In genomic region chr2:8817219-8817618, GRCh38 we compare ENCODE assay signal across 20 cellular contexts. TPM values are rescaled to one million over a fixed set of nuclear protein-coding genes. Genes with fewer than 3 reads are reported as not detected.
A peak's percentile ranks its signal among the peaks of the same experiment; 100 is the strongest.
DNase-seq lines count a peak whose midpoint lies in the region; ATAC-seq, FAIRE-seq and TF ChIP-seq lines count a peak whose summit lies in the region.
"Had no signal": no experiment of that assay in that cellular context is flagged by ENCODE, and none has a peak within 500 bp of the region (broad histone marks: within the 10 kb centered on the region; RNA-seq: fewer than 3 reads in every experiment).

No MANE protein-coding gene starts in this region.

- H3K9me3 ChIP-seq in HepG2 (ENCODE audit: low read length), result no peaks in the 10 kb centered on the region
- H3K9me3 ChIP-seq in right lobe of liver, result no peaks in the 10 kb centered on the region
- no peaks in the 10 kb centered on the region for H3K9me3 ChIP-seq in K562 (replicated peaks; ENCODE audit: control insufficient read depth, insufficient read depth, low read depth, low read length)
- no peaks in the 10 kb centered on the region for H3K9me3 ChIP-seq in pancreas
- H3K9me3 ChIP-seq: BE2C, HAP-1 had no signal

- CTCF ChIA-PET in HepG2 (lab: Yijun Ruan, JAX; ENCODE audit: low intra/inter-chr PET ratio, low total read pairs), result no interaction called here
- CTCF ChIA-PET in K562 (lab: Yijun Ruan, JAX; ENCODE audit: low intra/inter-chr PET ratio), result no interaction called here
- CTCF ChIA-PET in activated CD4-positive, alpha-beta memory T cell treated with anti-CD3 and anti-CD28 coated beads for 36 hours (lab: Charles Lee), result no interaction called here

- no peak overlapping the region for H3K4me3 Mint-ChIP-seq in activated CD4-positive, alpha-beta memory T cell treated with anti-CD3 and anti-CD28 coated beads for 36 hours
- H3K4me3 Mint-ChIP-seq: CD4-positive, CD25-positive, alpha-beta regulatory T cell; CD8-positive, alpha-beta memory T cell had no signal

- no peak overlapping the region for H3K27ac Mint-ChIP-seq in activated CD4-positive, alpha-beta memory T cell treated with anti-CD3 and anti-CD28 coated beads for 36 hours
- H3K27ac Mint-ChIP-seq: CD4-positive, CD25-positive, alpha-beta regulatory T cell; CD8-positive, alpha-beta memory T cell had no signal

- TF ChIP-seq RAD21 in HepG2 (CRISPR knock-in tag; IDR thresholded peaks at IDR 0.05), result no peak
- TF ChIP-seq RAD21 in K562 (CRISPR knock-in tag; conservative IDR thresholded peaks at IDR 0.05 in 1 of 2, IDR thresholded peaks at IDR 0.05 in 1 of 2), result no peak

- DNase-seq in HepG2 (ENCODE audit: low spot score) (no peak), right lobe of liver (no peak), K562 (ENCODE audit: extremely low read depth in 1 of 4, low spot score in 3 of 4) (no peak), pancreas (no peak), NCI-H146 (lab: John Stamatoyannopoulos, UW) (no peak), globus pallidus (ENCODE audit: low spot score) (no peak)
- DNase-seq in activated CD4-positive, alpha-beta memory T cell treated with anti-CD3 and anti-CD28 coated beads for 36 hours, result no peak
- DNase-seq: BE2C; C1 segment of cervical spinal cord; CD4-positive, CD25-positive, alpha-beta regulatory T cell; CD8-positive, alpha-beta memory T cell; COR-L47; DMS 273 treated with DMSO at 0.1 percent for 48 hours; DMS53; GDM1; GM23248; KBM-7 had no signal

- H3K9me3 Mint-ChIP-seq in activated CD4-positive, alpha-beta memory T cell treated with anti-CD3 and anti-CD28 coated beads for 36 hours, result no peaks in the 10 kb centered on the region
- H3K9me3 Mint-ChIP-seq: CD4-positive, CD25-positive, alpha-beta regulatory T cell; CD8-positive, alpha-beta memory T cell had no signal

- no peaks in the 10 kb centered on the region for H3K4me1 Mint-ChIP-seq in activated CD4-positive, alpha-beta memory T cell treated with anti-CD3 and anti-CD28 coated beads for 36 hours (ENCODE audit: low read depth)

- H3K4me3 ChIP-seq in HepG2 (replicated peaks in 1 of 3; ENCODE audit: insufficient read depth in 1 of 3, low read depth in 2 of 3, low read length in 3 of 3), result no peak overlapping the region
- no peak overlapping the region for H3K4me3 ChIP-seq in right lobe of liver
- H3K4me3 ChIP-seq in K562, result no peak overlapping the region
- H3K4me3 ChIP-seq in pancreas, result no peak overlapping the region
- H3K4me3 ChIP-seq: GM23248, HAP-1 had no signal

- H3K36me3 Mint-ChIP-seq in activated CD4-positive, alpha-beta memory T cell treated with anti-CD3 and anti-CD28 coated beads for 36 hours, result peaks cover 12% of the 10 kb centered on the region

- intact Hi-C loops in HepG2 (cut with micrococcal nuclease; ENCODE audit: unreplicated experiment), result no loop called here
- intact Hi-C loops in right lobe of liver (cut with DNase I), result no loop called here
- intact Hi-C loops in K562 (cut with micrococcal nuclease), result no loop called here
- intact Hi-C loops in pancreas (cut with DNase I), result no loop called here
- intact Hi-C loops in activated CD4-positive, alpha-beta memory T cell treated with anti-CD3 and anti-CD28 coated beads for 36 hours (cut with micrococcal nuclease), result no loop called here

- in situ Hi-C loops in HepG2 (cut with HindIII; ENCODE audit: extremely low pct_ligation_motif_present, low pct_unique_long_range_greater_than_20kb), result no loop called here
- in situ Hi-C loops in K562 (cut with MboI), result no loop called here

- H2AFZ ChIP-seq in HepG2 (ENCODE audit: low read length) (no peak overlapping the region), K562 (ENCODE audit: low read depth, low read length) (no peak overlapping the region)
- H2AFZ ChIP-seq: GM23248 had no signal

- H4K20me1 ChIP-seq in HepG2 (ENCODE audit: insufficient read depth, low read length) (no peaks in the 10 kb centered on the region; the same call in 1 of the 2 replicates), K562 (replicated peaks; ENCODE audit: control insufficient read depth, insufficient read depth, low read length) (no peaks in the 10 kb centered on the region)

- no peak for ATAC-seq in HepG2
- ATAC-seq in right lobe of liver, result no peak
- ATAC-seq in K562, result no peak
- no peak for ATAC-seq in pancreas

- H3K4me1 ChIP-seq in HepG2 (ENCODE audit: insufficient read depth, low read length) (peaks cover 24% of the 10 kb centered on the region), right lobe of liver (peaks cover 0 to 22% (median 10%) of the 10 kb centered on the region in 4 donors), K562 (replicated peaks in 1 of 2; ENCODE audit: control insufficient read depth in 2 of 2, insufficient read depth in 2 of 2, low read length in 2 of 2) (no peaks in the 10 kb centered on the region), pancreas (peaks cover 0 to 13% (median 12%) of the 10 kb centered on the region in 3 donors)
- H3K4me1 ChIP-seq: BE2C, HAP-1 had no signal

- no peaks in the 10 kb centered on the region for H3K9me1 ChIP-seq in K562 (ENCODE audit: control insufficient read depth, insufficient read depth, low read length)

- H3K79me2 ChIP-seq in HepG2 (ENCODE audit: insufficient read depth, low read length) (no peaks in the 10 kb centered on the region), K562 (ENCODE audit: control insufficient read depth, insufficient read depth, low read length) (no peaks in the 10 kb centered on the region)

- peaks cover 8 to 35% of the 10 kb centered on the region in 2 experiments for H3K36me3 ChIP-seq in HepG2 (replicated peaks in 1 of 2; ENCODE audit: control insufficient read depth in 1 of 2, insufficient read depth in 2 of 2, low read length in 2 of 2)
- peaks cover 0 to 12% (median under 1%) of the 10 kb centered on the region in 4 donors for H3K36me3 ChIP-seq in right lobe of liver
- H3K36me3 ChIP-seq in K562 (ENCODE audit: control insufficient read depth, insufficient read depth, low read length), result peaks cover 39% of the 10 kb centered on the region; the same call in 2 of the 3 replicates
- peaks cover 0 to 5% (median 0%) of the 10 kb centered on the region in 3 donors for H3K36me3 ChIP-seq in pancreas

- no peaks in the 10 kb centered on the region for H3K27me3 ChIP-seq in HepG2 (ENCODE audit: control insufficient read depth in 1 of 2, insufficient read depth in 2 of 2, low read length in 2 of 2)
- H3K27me3 ChIP-seq in right lobe of liver, result no peaks in the 10 kb centered on the region
- H3K27me3 ChIP-seq in K562 (ENCODE audit: control insufficient read depth in 2 of 2, insufficient read depth in 2 of 2, low read length in 2 of 2), result no peaks in the 10 kb centered on the region
- no peaks in the 10 kb centered on the region for H3K27me3 ChIP-seq in pancreas
- H3K27me3 ChIP-seq: BE2C had no signal

- H3K27ac ChIP-seq in HepG2 (ENCODE audit: extremely low read length, insufficient read depth, low read length) (no peak overlapping the region), right lobe of liver (no peak overlapping the region), K562 (ENCODE audit: extremely low read depth, low read depth, low read length) (no peak overlapping the region), pancreas (no peak overlapping the region)
- H3K27ac ChIP-seq: 22Rv1, GM23248 had no signal

- FAIRE-seq in HepG2 (lab: Jason Lieb, UNC), result no peak
- no peak for FAIRE-seq in K562 (lab: Jason Lieb, UNC)
- FAIRE-seq in pancreas (lab: Jason Lieb, UNC), result peak; percentile 63
- FAIRE-seq: GM12892 had no signal

- TF ChIP-seq POLR2A in HepG2 (IDR thresholded peaks at IDR 0.05; ENCODE audit: insufficient read depth in 1 of 2, low read depth in 2 of 2, low read length in 2 of 2) (no peak), right lobe of liver (IDR thresholded peaks at IDR 0.05) (no peak), K562 (conservative IDR thresholded peaks at IDR 0.05) (no peak)

- BruUV-seq in HepG2 (replicated peaks; lab: Mats Ljungman, UMichigan) (no TSS peak), K562 (replicated peaks; lab: Mats Ljungman, UMichigan) (no TSS peak)

- H3K4me2 ChIP-seq in HepG2 (ENCODE audit: low read depth, low read length) (no peak overlapping the region), K562 (ENCODE audit: insufficient read depth, low read length) (no peak overlapping the region)

- no peak for TF ChIP-seq CTCF in HepG2 (CRISPR knock-in tag; IDR thresholded peaks at IDR 0.05)
- no peak for TF ChIP-seq CTCF in right lobe of liver (IDR thresholded peaks at IDR 0.05)
- no peak for TF ChIP-seq CTCF in K562 (IDR thresholded peaks at IDR 0.05 in 2 of 3, conservative IDR thresholded peaks at IDR 0.05 in 1 of 3; ENCODE audit: insufficient read depth in 2 of 3, low read depth in 1 of 3, low read length in 3 of 3)
- TF ChIP-seq CTCF in pancreas (IDR thresholded peaks at IDR 0.05), result no peak

- no peak overlapping the region for H3K9ac ChIP-seq in HepG2 (ENCODE audit: insufficient read depth, low read depth, low read length)
- H3K9ac ChIP-seq in K562 (ENCODE audit: insufficient read depth in 1 of 2, low read depth in 2 of 2, low read length in 2 of 2), result no peak overlapping the region
- H3K9ac ChIP-seq: GM23248 had no signal

- no peaks in the 10 kb centered on the region for H3K27me3 Mint-ChIP-seq in activated CD4-positive, alpha-beta memory T cell treated with anti-CD3 and anti-CD28 coated beads for 36 hours
- H3K27me3 Mint-ChIP-seq: CD4-positive, CD25-positive, alpha-beta regulatory T cell; CD8-positive, alpha-beta memory T cell had no signal

- POLR2A ChIA-PET in HepG2 (lab: Yijun Ruan, JAX) (no interaction called here), K562 (lab: Yijun Ruan, JAX) (interaction anchor here (1.0 kb wide), 1 partner anchor 13 kb away, joined by 3 read pairs; no protein-coding TSS in a partner anchor)
- POLR2A ChIA-PET in activated CD4-positive, alpha-beta memory T cell treated with anti-CD3 and anti-CD28 coated beads for 36 hours (lab: Charles Lee), result no interaction called here

- WGBS in HepG2 (ENCODE audit: low lambda C conversion rate), result 96% methylated on average over 1 of the region's 1 CpG
- 100% methylated on average over 1 of the region's 1 CpG for WGBS in right lobe of liver (ENCODE audit: insufficient coverage, low coverage, low lambda C conversion rate, missing lambda C conversion rate)
- 100% methylated on average over 1 of the region's 1 CpG for WGBS in K562 (ENCODE audit: insufficient coverage, low coverage, missing lambda C conversion rate)
- WGBS in pancreas, 2 donors, result 96 to 98% methylated on average over 1 of the region's 1 CpG

- no peak for TF ChIP-seq EP300 in HepG2 (IDR thresholded peaks at IDR 0.05; ENCODE audit: low read depth in 2 of 2, low read length in 2 of 2)
- no peak for TF ChIP-seq EP300 in HepG2 (CRISPR knock-in tag; IDR thresholded peaks at IDR 0.05; ENCODE audit: borderline replicate concordance)
- TF ChIP-seq EP300 in K562 (IDR thresholded peaks at IDR 0.05; ENCODE audit: low read length), result no peak

RNA-seq across cellular contexts. Expression of gene KIDINS220, which starts 20.2 kb away (rescaled TPM):
- total RNA-seq in HepG2 (2016; rRNA removed; fragmentation: Illumina TruSeq; extraction: Trizol), result 22.4 and 32.3 TPM in 2 replicates
- total RNA-seq in HepG2 (2016; cell fraction: cytosol; rRNA removed; fragmentation: Illumina TruSeq; extraction: Trizol; ENCODE audit: low read depth), result 3.3 and 4.9 TPM in 2 replicates
- 22.9 and 30.7 TPM in 2 replicates for total RNA-seq in HepG2 (2016; cell fraction: insoluble cytoplasmic fraction; rRNA removed; fragmentation: Illumina TruSeq; extraction: Trizol)
- 5.4 and 7.1 TPM in 2 replicates for total RNA-seq in HepG2 (2016; cell fraction: membrane; rRNA removed; fragmentation: Illumina TruSeq; extraction: Trizol)
- total RNA-seq in HepG2 (2016; cell fraction: nucleus; rRNA removed; fragmentation: Illumina TruSeq; extraction: Trizol), result 67.0 and 70.2 TPM in 2 replicates
- 24.3 and 25.2 TPM in 2 replicates for polyA plus RNA-seq in HepG2 (2011; rRNA removed)
- polyA plus RNA-seq in HepG2 (2011; cell fraction: cytosol; rRNA removed), result 17.3 and 21.0 TPM in 2 replicates
- polyA plus RNA-seq in HepG2 (2011; cell fraction: nucleus; rRNA removed), result 39.1 and 40.8 TPM in 2 replicates
- 18.0 and 22.9 TPM in 2 replicates for polyA plus RNA-seq in HepG2 (2012)
- 0.63 and 0.76 TPM in 2 replicates for polyA plus RNA-seq in HepG2 (2016; cell fraction: cytosol; fragmentation: Illumina TruSeq; extraction: Trizol; ENCODE audit: low read depth)
- 10.6 and 10.9 TPM in 2 replicates for polyA plus RNA-seq in HepG2 (2016; cell fraction: insoluble cytoplasmic fraction; fragmentation: Illumina TruSeq; extraction: Trizol; ENCODE audit: low read depth)
- 1.1 and 1.4 TPM in 2 replicates for polyA plus RNA-seq in HepG2 (2016; cell fraction: membrane; fragmentation: Illumina TruSeq; extraction: Trizol; ENCODE audit: low read depth)
- polyA plus RNA-seq in HepG2 (2016; cell fraction: nucleus; fragmentation: Illumina TruSeq; extraction: Trizol; ENCODE audit: insufficient read depth, low read depth), result 40.0 and 48.7 TPM in 2 replicates
- polyA minus RNA-seq in HepG2 (2011; rRNA and poly(A)+ RNA removed; ENCODE audit: low replicate concordance), result 69.7 and 110 TPM in 2 replicates
- polyA minus RNA-seq in HepG2 (2011; cell fraction: cytosol; rRNA and poly(A)+ RNA removed), result 23.3 and 31.7 TPM in 2 replicates
- 194 and 209 TPM in 2 replicates for polyA minus RNA-seq in HepG2 (2011; cell fraction: nucleus; rRNA and poly(A)+ RNA removed)
- total RNA-seq in right lobe of liver, result 10 to 100 TPM; 17.0 to 24.8 (median 21.5) TPM
- 91.0 and 238 TPM in 2 replicates for total RNA-seq in K562 (2011; cell fraction: chromatin; rRNA removed; ENCODE audit: low replicate concordance)
- total RNA-seq in K562 (2011; cell fraction: nucleolus; rRNA removed), result 47.0 and 55.5 TPM in 2 replicates
- total RNA-seq in K562 (2011; cell fraction: nucleoplasm; rRNA removed), result 117 and 146 TPM in 2 replicates
- total RNA-seq in K562 (2014; rRNA removed), result 34.5 and 35.6 TPM in 2 replicates
- 41.5 and 45.6 TPM in 2 replicates for total RNA-seq in K562 (2014; rRNA removed; fragmentation: Illumina TruSeq; extraction: Trizol)
- 44.0 and 46.1 TPM in 2 replicates for total RNA-seq in K562 (2015; rRNA removed; fragmentation: Illumina TruSeq; extraction: Trizol)
- total RNA-seq in K562 (2021), result 33.8 and 34.4 TPM in 2 replicates
- polyA plus RNA-seq in K562 (2011; rRNA removed), result 34.0 and 48.0 TPM in 2 replicates
- polyA plus RNA-seq in K562 (2011; cell fraction: cytosol; rRNA removed), result 43.3 and 78.7 TPM in 2 replicates
- 50.1 and 51.6 TPM in 2 replicates for polyA plus RNA-seq in K562 (2011; cell fraction: nucleus; rRNA removed)
- 19.8 and 24.3 TPM in 2 replicates for polyA plus RNA-seq in K562 (2012)
- polyA plus RNA-seq in K562 (2014; fragmentation: Illumina TruSeq; extraction: Trizol), result 31.0 and 34.1 TPM in 2 replicates
- polyA plus RNA-seq in K562 (2014; fragmentation: Nextera tagmentation; extraction: Ambion mirVana), result 10 to 100 TPM; 15.2 to 18.2 TPM
- 25.5 and 28.3 TPM in 2 replicates for polyA plus RNA-seq in K562 (2014; rRNA removed)
- polyA minus RNA-seq in K562 (2011; rRNA and poly(A)+ RNA removed), result 120 and 125 TPM in 2 replicates
- polyA minus RNA-seq in K562 (2011; cell fraction: cytosol; rRNA and poly(A)+ RNA removed), result 32.9 and 46.0 TPM in 2 replicates
- 80.1 and 122 TPM in 2 replicates for polyA minus RNA-seq in K562 (2011; cell fraction: nucleus; rRNA and poly(A)+ RNA removed)
- total RNA-seq in pancreas, result 10 to 100 TPM; 16.3 to 34.3 (median 18.8) TPM
- 10 to 100 TPM in 1 of 2 donors, 1 to 10 TPM in 1; 8.5 to 17.8 TPM for polyA plus RNA-seq in pancreas
- total RNA-seq in activated CD4-positive, alpha-beta memory T cell treated with anti-CD3 and anti-CD28 coated beads for 36 hours, result 10 to 100 TPM; 23.1 to 23.5 TPM

Comparison
In these comparisons a context has a peak if more than half of its experiments do, and no peak if none do; other contexts are left out.
1. Of the 241 proteins assayed by ChIP-seq in both HepG2 and K562: peak only in HepG2: MAFK; only in K562: MAFG; in both: MAFF; in neither: 238.